In the genomic region with DNA sequence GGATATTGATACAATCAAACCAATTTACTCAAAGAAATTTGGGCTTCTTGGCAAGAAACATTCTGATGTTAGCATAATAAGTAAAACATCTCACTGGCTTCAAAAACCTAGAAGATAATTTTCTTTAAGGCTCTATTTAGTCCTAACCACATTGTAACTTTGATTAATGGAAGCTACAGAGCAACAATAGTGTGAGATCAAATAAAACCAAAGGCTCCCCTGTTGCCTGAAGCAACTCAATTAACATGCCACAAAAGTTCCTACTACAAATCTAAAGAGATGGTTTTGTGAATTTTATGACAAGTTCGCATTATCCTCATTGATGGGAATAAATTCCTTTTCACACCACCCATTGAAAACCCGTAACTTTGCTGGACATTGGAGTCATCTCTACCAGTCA, we compare ENCODE assay signal across 34 cellular contexts.
"Had no signal": no experiment of that assay in that cellular context is flagged by ENCODE, and none has a peak within 500 bp of the region (broad histone marks: within the 10 kb centered on the region; RNA-seq: fewer than 3 reads in every experiment).

No MANE protein-coding gene starts in this region.

- H3K9me3 ChIP-seq: breast epithelium, right atrium auricular region, uterus had no signal

- H3K27ac ChIP-seq: breast epithelium, epithelial cell of prostate, right atrium auricular region had no signal

- H3K27ac Mint-ChIP-seq: activated CD4-positive, alpha-beta memory T cell treated with anti-CD3 and anti-CD28 coated beads for 36 hours; activated T-cell treated with anti-CD3 and anti-CD28 coated beads, Interleukin-2, amount 50 U/mL, for 24 hours; activated T-helper 17 cell treated with anti-CD3 and anti-CD28 coated beads, Interleukin-2, amount 50 U/mL, for 72 hours; dendritic cell treated with granulocyte-macrophage colony-stimulating factor and Interleukin-4, amounts not matched to agents 40 ng/mL and 50 ng/mL, for 4 days; immature natural killer cell; naive thymus-derived CD4-positive, alpha-beta T cell; stimulated activated memory B cell treated with anti-CD40 and anti-IgM and Interleukin-4, amounts not matched to agents 10 μg/mL and 1 μg/mL and 100 μg/mL, for 72 hours; stimulated activated naive CD8-positive, alpha-beta T cell treated with anti-CD3 and anti-CD28 coated beads, Interleukin-15, amount 100 ng/mL, for 72 hours; T-helper 2 cell treated with Interferon-gamma antibody and Interleukin-4, amounts not matched to agents 5 μg/mL and 100 μg/mL, for 36 hours; type B pancreatic cell had no signal

- H3K4me3 ChIP-seq: breast epithelium, right atrium auricular region, smooth muscle cell, uterus had no signal

- H3K4me3 Mint-ChIP-seq: activated CD4-positive, alpha-beta memory T cell treated with anti-CD3 and anti-CD28 coated beads for 36 hours; activated T-cell treated with anti-CD3 and anti-CD28 coated beads, Interleukin-2, amount 50 U/mL, for 24 hours; activated T-helper 17 cell treated with anti-CD3 and anti-CD28 coated beads, Interleukin-2, amount 50 U/mL, for 72 hours; dendritic cell treated with granulocyte-macrophage colony-stimulating factor and Interleukin-4, amounts not matched to agents 40 ng/mL and 50 ng/mL, for 4 days; immature natural killer cell; naive thymus-derived CD4-positive, alpha-beta T cell; neural crest cell; stimulated activated memory B cell treated with anti-CD40 and anti-IgM and Interleukin-4, amounts not matched to agents 10 μg/mL and 1 μg/mL and 100 μg/mL, for 72 hours; stimulated activated naive CD8-positive, alpha-beta T cell treated with anti-CD3 and anti-CD28 coated beads, Interleukin-15, amount 100 ng/mL, for 72 hours; T-helper 2 cell treated with Interferon-gamma antibody and Interleukin-4, amounts not matched to agents 5 μg/mL and 100 μg/mL, for 36 hours; type B pancreatic cell had no signal

- ATAC-seq: activated T-helper 17 cell treated with anti-CD3 and anti-CD28 coated beads, Interleukin-2, amount 50 U/mL, for 72 hours; left colon; naive thymus-derived CD4-positive, alpha-beta T cell; stimulated activated memory B cell treated with anti-CD40 and anti-IgM and Interleukin-4, amounts not matched to agents 10 μg/mL and 1 μg/mL and 100 μg/mL, for 72 hours; stimulated activated naive CD8-positive, alpha-beta T cell treated with anti-CD3 and anti-CD28 coated beads, Interleukin-15, amount 100 ng/mL, for 72 hours had no signal

- H3K36me3 ChIP-seq: breast epithelium, right atrium auricular region, uterus had no signal

- H3K27me3 ChIP-seq: breast epithelium, right atrium auricular region, uterus had no signal

- DNase-seq: activated CD4-positive, alpha-beta memory T cell treated with anti-CD3 and anti-CD28 coated beads for 36 hours; activated CD4-positive, alpha-beta T cell treated with anti-CD3 and anti-CD28 coated beads for 4 hours; activated CD4-positive, CD25-positive, alpha-beta regulatory T cell; activated CD8-positive, alpha-beta memory T cell treated with anti-CD3 and anti-CD28 coated beads, Interleukin-2, amount 50 U/mL, for 4 hours; activated gamma-delta T cell treated with Interleukin-2 at 50 U/mL for 16 hours; activated naive CD4-positive, alpha-beta T cell treated with anti-CD3 and anti-CD28 coated beads, Interleukin-2, amount 50 U/mL, for 16 hours; activated T-cell treated with anti-CD3 and anti-CD28 coated beads, Interleukin-2, amount 50 U/mL, for 24 hours; amniotic stem cell; central memory CD4-positive, alpha-beta T cell; head of caudate nucleus; hypothalamus; immature natural killer cell; kidney; left colon; mammary epithelial cell; midbrain; naive thymus-derived CD4-positive, alpha-beta T cell; nucleus accumbens; stimulated activated CD4-positive, alpha-beta T cell treated with anti-CD3 and anti-CD28 coated beads, Interleukin-1b, Interleukin-23, amount 100 ng/mL, for 48 hours; stimulated activated CD4-positive, alpha-beta T cell treated with anti-CD3 and anti-CD28 coated beads, Interleukin-4, amount 100 ng/mL, for 4 hours; stimulated activated CD8-positive, alpha-beta memory T cell treated with anti-CD3 and anti-CD28 coated beads, Interleukin-4, amount 100 ng/mL, for 48 hours; stimulated activated naive CD8-positive, alpha-beta T cell treated with anti-CD3 and anti-CD28 coated beads, Interleukin-15, amount 100 ng/mL, for 72 hours; substantia nigra; uterus had no signal

- H3K27me3 Mint-ChIP-seq: activated CD4-positive, alpha-beta memory T cell treated with anti-CD3 and anti-CD28 coated beads for 36 hours; activated T-cell treated with anti-CD3 and anti-CD28 coated beads, Interleukin-2, amount 50 U/mL, for 24 hours; activated T-helper 17 cell treated with anti-CD3 and anti-CD28 coated beads, Interleukin-2, amount 50 U/mL, for 72 hours; dendritic cell treated with granulocyte-macrophage colony-stimulating factor and Interleukin-4, amounts not matched to agents 40 ng/mL and 50 ng/mL, for 4 days; naive thymus-derived CD4-positive, alpha-beta T cell; stimulated activated memory B cell treated with anti-CD40 and anti-IgM and Interleukin-4, amounts not matched to agents 10 μg/mL and 1 μg/mL and 100 μg/mL, for 72 hours; stimulated activated naive CD8-positive, alpha-beta T cell treated with anti-CD3 and anti-CD28 coated beads, Interleukin-15, amount 100 ng/mL, for 72 hours; type B pancreatic cell had no signal

- H3K9me3 Mint-ChIP-seq: activated CD4-positive, alpha-beta memory T cell treated with anti-CD3 and anti-CD28 coated beads for 36 hours; activated T-cell treated with anti-CD3 and anti-CD28 coated beads, Interleukin-2, amount 50 U/mL, for 24 hours; activated T-helper 17 cell treated with anti-CD3 and anti-CD28 coated beads, Interleukin-2, amount 50 U/mL, for 72 hours; dendritic cell treated with granulocyte-macrophage colony-stimulating factor and Interleukin-4, amounts not matched to agents 40 ng/mL and 50 ng/mL, for 4 days; immature natural killer cell; naive thymus-derived CD4-positive, alpha-beta T cell; neural crest cell; stimulated activated memory B cell treated with anti-CD40 and anti-IgM and Interleukin-4, amounts not matched to agents 10 μg/mL and 1 μg/mL and 100 μg/mL, for 72 hours; stimulated activated naive CD8-positive, alpha-beta T cell treated with anti-CD3 and anti-CD28 coated beads, Interleukin-15, amount 100 ng/mL, for 72 hours; T-helper 2 cell treated with Interferon-gamma antibody and Interleukin-4, amounts not matched to agents 5 μg/mL and 100 μg/mL, for 36 hours; type B pancreatic cell had no signal

- H3K4me2 ChIP-seq: smooth muscle cell had no signal

- FAIRE-seq: kidney had no signal
